ENCODE assay signal across 9 cellular contexts in genomic region chr21:43153601-43154000, GRCh38. TPM values are rescaled to one million over a fixed set of nuclear protein-coding genes. Genes with fewer than 3 reads are reported as not detected.
"Had no signal": no experiment of that assay in that cellular context is flagged by ENCODE, and none has a peak within 500 bp of the region (broad histone marks: within the 10 kb centered on the region; RNA-seq: fewer than 3 reads in every experiment).

No MANE protein-coding gene starts in this region.

RNA-seq across cellular contexts. Expression of gene CRYAA, which starts 15.2 kb away (rescaled TPM):
- total RNA-seq: LHCN-M2, MCF 10A, NCI-H460, OCI-LY7, PC-9, Right ventricle myocardium inferior, RPMI7951, SJSA1 had no signal
- polyA plus RNA-seq: SK-N-SH had no signal
